8 cellular contexts compared by ENCODE assay signal in genomic region chr1:43976045-43976444, GRCh38. TPM values are rescaled to one million over a fixed set of nuclear protein-coding genes. Genes with fewer than 3 reads are reported as not detected.
DNase-seq lines count a peak whose midpoint lies in the region; ATAC-seq and TF ChIP-seq lines count a peak whose summit lies in the region.

No MANE protein-coding gene starts in this region.

- peak overlapping the region in 2 of 3 donors; percentile 83 to 84 for H3K27ac Mint-ChIP-seq in CD4-positive, CD25-positive, alpha-beta regulatory T cell
- no peak overlapping the region for H3K27ac Mint-ChIP-seq in neural progenitor cell

- no peaks in the 10 kb centered on the region for H3K27me3 Mint-ChIP-seq in CD4-positive, CD25-positive, alpha-beta regulatory T cell
- H3K27me3 Mint-ChIP-seq in neural progenitor cell (ENCODE audit: insufficient read depth, low read depth), result peaks cover 4% of the 10 kb centered on the region

- peaks cover 7 to 61% (median 34%) of the 10 kb centered on the region in 4 donors for H3K4me1 Mint-ChIP-seq in CD4-positive, CD25-positive, alpha-beta regulatory T cell
- peaks cover 50% of the 10 kb centered on the region for H3K4me1 Mint-ChIP-seq in neural progenitor cell

- no peaks in the 10 kb centered on the region for H3K9me3 ChIP-seq in CD4-positive, CD25-positive, alpha-beta regulatory T cell (ENCODE audit: control insufficient read depth in 2 of 2, low read length in 2 of 2)
- H3K9me3 ChIP-seq in ectodermal cell (ENCODE audit: control insufficient read depth, low read length), result no peaks in the 10 kb centered on the region
- no peaks in the 10 kb centered on the region for H3K9me3 ChIP-seq in neural progenitor cell (ENCODE audit: low read depth)

- peaks cover 23% of the 10 kb centered on the region for H3K36me3 ChIP-seq in CD4-positive, CD25-positive, alpha-beta regulatory T cell (ENCODE audit: control insufficient read depth, insufficient read depth, low read length)
- peaks cover 18% of the 10 kb centered on the region for H3K36me3 ChIP-seq in ectodermal cell (ENCODE audit: control insufficient read depth, insufficient read depth, low read length)
- no peaks in the 10 kb centered on the region for H3K36me3 ChIP-seq in neural progenitor cell

- peak overlapping the region; percentile 78 for H3K4me3 ChIP-seq in CD4-positive, CD25-positive, alpha-beta regulatory T cell (ENCODE audit: low read depth, low read length)
- H3K4me3 ChIP-seq in ectodermal cell (ENCODE audit: insufficient read depth, low read depth, low read length) (peak overlapping the region; percentile 93), neural progenitor cell (peak overlapping the region; percentile 80)

- peaks cover 46% of the 10 kb centered on the region for H3F3A ChIP-seq in neural progenitor cell (ENCODE audit: low read depth)

- H2AFZ ChIP-seq in neural progenitor cell (replicated peaks), result no peak overlapping the region

- H3K9ac ChIP-seq in neural progenitor cell, result no peak overlapping the region

- H4K20me1 ChIP-seq in neural progenitor cell (ENCODE audit: low read depth), result peaks cover 36% of the 10 kb centered on the region

- WGBS in ectodermal cell, 2 experiments, result 90 to 94% methylated on average over 4 of the region's 4 CpGs

- CTCF ChIA-PET in GM10248 (lab: Yijun Ruan, JAX), result interaction anchor here (1.4 to 3.7 kb wide), 5 partner anchors 13 to 213 kb away, joined by 3 to 9 read pairs (median 7); no protein-coding TSS in a partner anchor

- POLR2A ChIA-PET in GM10248 (lab: Yijun Ruan, JAX), result no interaction called here

- H3K4me3 Mint-ChIP-seq in CD4-positive, CD25-positive, alpha-beta regulatory T cell, result peak overlapping the region; percentile 91 to 96 (median 92)
- peak overlapping the region; percentile 97 for H3K4me3 Mint-ChIP-seq in neural progenitor cell

- ATAC-seq in CD4-positive, CD25-positive, alpha-beta regulatory T cell (ENCODE audit: low read depth in 2 of 2), result no peak

- H3K4me2 ChIP-seq in neural progenitor cell, result peak overlapping the region; percentile 100

- H3K79me2 ChIP-seq in neural progenitor cell (ENCODE audit: low read depth), result peaks cover 35% of the 10 kb centered on the region

- TF ChIP-seq CTCF in neural progenitor cell (IDR thresholded peaks at IDR 0.05) (no peak), GM10248 (IDR thresholded peaks at IDR 0.05; ENCODE audit: control extremely low read depth, extremely low read depth, low read depth, missing control alignments) (no peak)

- H3K4me1 ChIP-seq in CD4-positive, CD25-positive, alpha-beta regulatory T cell (ENCODE audit: control insufficient read depth, insufficient read depth, low read length, poor library complexity, severe bottlenecking), result peaks cover 42% of the 10 kb centered on the region
- H3K4me1 ChIP-seq in ectodermal cell (ENCODE audit: control insufficient read depth, insufficient read depth, low read length) (peaks cover 26% of the 10 kb centered on the region), neural progenitor cell (peaks cover 8% of the 10 kb centered on the region)

- peaks cover 0 to 1% (median 0%) of the 10 kb centered on the region in 7 donors for H3K9me3 Mint-ChIP-seq in CD4-positive, CD25-positive, alpha-beta regulatory T cell
- H3K9me3 Mint-ChIP-seq in neural progenitor cell, result no peaks in the 10 kb centered on the region

- H3K27ac ChIP-seq in CD4-positive, CD25-positive, alpha-beta regulatory T cell (ENCODE audit: insufficient read depth, low read length, poor library complexity, severe bottlenecking), result no peak overlapping the region
- H3K27ac ChIP-seq in ectodermal cell (ENCODE audit: insufficient read depth, low read depth, low read length, poor library complexity, severe bottlenecking) (no peak overlapping the region), neural progenitor cell (no peak overlapping the region)

- no peaks in the 10 kb centered on the region for H3K27me3 ChIP-seq in CD4-positive, CD25-positive, alpha-beta regulatory T cell (ENCODE audit: control insufficient read depth, insufficient read depth, low read length)
- H3K27me3 ChIP-seq in ectodermal cell (ENCODE audit: control insufficient read depth, insufficient read depth, low read length, poor library complexity, severe bottlenecking), result no peaks in the 10 kb centered on the region
- no peaks in the 10 kb centered on the region for H3K27me3 ChIP-seq in neural progenitor cell

- DNase-seq in CD4-positive, CD25-positive, alpha-beta regulatory T cell, result no peak
- DNase-seq in NAMALWA (ENCODE audit: low spot score), result peak; percentile 51
- no peak for DNase-seq in neural progenitor cell (ENCODE audit: low spot score)
- no peak for DNase-seq in GM10248 (ENCODE audit: extremely low spot score)
- no peak for DNase-seq in iPS-NIHi7 (ENCODE audit: extremely low spot score)
- DNase-seq in HuH-7 (ENCODE audit: low spot score), result no peak
- no peak for DNase-seq in GF-D8 (lab: John Stamatoyannopoulos, UW)

- peaks cover 18% of the 10 kb centered on the region for H3K36me3 Mint-ChIP-seq in CD4-positive, CD25-positive, alpha-beta regulatory T cell
- H3K36me3 Mint-ChIP-seq in neural progenitor cell, result peaks cover 11% of the 10 kb centered on the region

RNA-seq across cellular contexts. Expression of gene ATP6V0B, which starts 1.3 kb away (rescaled TPM):
- total RNA-seq in CD4-positive, CD25-positive, alpha-beta regulatory T cell, result 69.4 TPM
- polyA plus RNA-seq in CD4-positive, CD25-positive, alpha-beta regulatory T cell, result 100 to 1,000 TPM; 207 to 274 (median 237) TPM
- 70.0 TPM for polyA plus RNA-seq in ectodermal cell (2013, experiment 1 of 4)
- polyA plus RNA-seq in ectodermal cell (2013, experiment 2 of 4), result 73.6 TPM
- polyA plus RNA-seq in ectodermal cell (2013, experiment 3 of 4), result 83.4 TPM
- polyA plus RNA-seq in ectodermal cell (2013, experiment 4 of 4), result 99.4 TPM
- 39.2 and 71.2 TPM in 2 replicates for total RNA-seq in neural progenitor cell (ENCODE audit: low replicate concordance)

RNA-seq across cellular contexts. Expression of gene B4GALT2, which starts 3.0 kb away (rescaled TPM):
- 0.54 TPM for total RNA-seq in CD4-positive, CD25-positive, alpha-beta regulatory T cell
- under 1 TPM; 0.20 to 0.86 (median 0.32) TPM for polyA plus RNA-seq in CD4-positive, CD25-positive, alpha-beta regulatory T cell
- polyA plus RNA-seq in ectodermal cell (2013, experiment 1 of 4), result 82.7 TPM
- polyA plus RNA-seq in ectodermal cell (2013, experiment 2 of 4), result 77.3 TPM
- 72.0 TPM for polyA plus RNA-seq in ectodermal cell (2013, experiment 3 of 4)
- 78.7 TPM for polyA plus RNA-seq in ectodermal cell (2013, experiment 4 of 4)
- 23.7 and 96.3 TPM in 2 replicates for total RNA-seq in neural progenitor cell (ENCODE audit: low replicate concordance)

RNA-seq across cellular contexts. Expression of gene DPH2, which starts 6.2 kb away (rescaled TPM):
- total RNA-seq in CD4-positive, CD25-positive, alpha-beta regulatory T cell, result 17.9 TPM
- 10 to 100 TPM; 17.2 to 25.0 (median 21.0) TPM for polyA plus RNA-seq in CD4-positive, CD25-positive, alpha-beta regulatory T cell
- polyA plus RNA-seq in ectodermal cell (2013, experiment 1 of 4), result 34.3 TPM
- polyA plus RNA-seq in ectodermal cell (2013, experiment 2 of 4), result 34.3 TPM
- 23.1 TPM for polyA plus RNA-seq in ectodermal cell (2013, experiment 3 of 4)
- polyA plus RNA-seq in ectodermal cell (2013, experiment 4 of 4), result 28.4 TPM
- 9.5 and 20.0 TPM in 2 replicates for total RNA-seq in neural progenitor cell (ENCODE audit: low replicate concordance)

RNA-seq across cellular contexts. Expression of gene CCDC24, which starts 15.4 kb away (rescaled TPM):
- total RNA-seq in CD4-positive, CD25-positive, alpha-beta regulatory T cell, result 1.2 TPM
- polyA plus RNA-seq in CD4-positive, CD25-positive, alpha-beta regulatory T cell, result 1 to 10 TPM in 1 of 4 donors, under 1 TPM in 3; 0.18 to 1.8 (median 0.73) TPM
- 12.6 TPM for polyA plus RNA-seq in ectodermal cell (2013, experiment 1 of 4)
- polyA plus RNA-seq in ectodermal cell (2013, experiment 2 of 4), result 10.5 TPM
- 9.8 TPM for polyA plus RNA-seq in ectodermal cell (2013, experiment 3 of 4)
- polyA plus RNA-seq in ectodermal cell (2013, experiment 4 of 4), result 9.5 TPM
- 3.3 and 13.5 TPM in 2 replicates for total RNA-seq in neural progenitor cell (ENCODE audit: low replicate concordance)

RNA-seq across cellular contexts. Expression of gene IPO13, which starts 29.3 kb away (rescaled TPM):
- 12.6 TPM for total RNA-seq in CD4-positive, CD25-positive, alpha-beta regulatory T cell
- polyA plus RNA-seq in CD4-positive, CD25-positive, alpha-beta regulatory T cell, result 10 to 100 TPM in 2 of 4 donors, 1 to 10 TPM in 2; 9.4 to 11.6 (median 10.1) TPM
- 24.8 TPM for polyA plus RNA-seq in ectodermal cell (2013, experiment 1 of 4)
- polyA plus RNA-seq in ectodermal cell (2013, experiment 2 of 4), result 21.0 TPM
- 15.6 TPM for polyA plus RNA-seq in ectodermal cell (2013, experiment 3 of 4)
- polyA plus RNA-seq in ectodermal cell (2013, experiment 4 of 4), result 17.3 TPM
- 7.2 and 13.2 TPM in 2 replicates for total RNA-seq in neural progenitor cell (ENCODE audit: low replicate concordance)

Comparison
In these comparisons a context has a peak if more than half of its experiments do, and no peak if none do; other contexts are left out.
1. RNA of gene B4GALT2, which starts 3.0 kb away (total RNA-seq): 23.7 to 96.3 TPM in neural progenitor cell; 0.54 TPM in CD4-positive, CD25-positive, alpha-beta regulatory T cell (single experiment); every median in the first group is over 10 times any median in the second.
2. Peak in every context shown above with its lines, with median percentiles within 50 percentile points of each other: H3K4me3 ChIP-seq.